ENCODE assay signal across 14 cellular contexts in the genomic region with DNA sequence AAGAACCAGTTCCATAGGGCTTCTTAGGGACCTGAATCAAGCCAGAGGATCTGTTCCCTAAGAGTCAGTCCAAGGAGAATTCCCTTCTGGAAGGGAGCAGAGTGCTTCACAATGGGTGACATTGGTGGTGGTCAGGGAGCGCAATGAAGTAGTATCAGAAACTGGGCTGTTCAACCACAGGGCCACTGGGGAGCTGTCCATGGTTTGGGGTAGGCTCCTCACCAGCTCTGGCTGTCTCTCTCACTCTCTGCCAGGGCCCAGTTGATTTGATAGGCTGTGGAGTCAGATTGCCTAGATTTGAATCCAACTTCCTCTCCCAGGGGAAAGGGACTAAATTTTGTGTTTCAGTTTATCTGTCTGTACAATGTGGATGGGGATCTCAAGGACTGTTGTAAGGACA. TPM values are rescaled to one million over a fixed set of nuclear protein-coding genes. Genes with fewer than 3 reads are reported as not detected.
DNase-seq lines count a peak whose midpoint lies in the region; FAIRE-seq and TF ChIP-seq lines count a peak whose summit lies in the region.
"Had no signal": no experiment of that assay in that cellular context is flagged by ENCODE, and none has a peak within 500 bp of the region (broad histone marks: within the 10 kb centered on the region; RNA-seq: fewer than 3 reads in every experiment).

No MANE protein-coding gene starts in this region.

- H2BK120ac ChIP-seq in H1 (replicated peaks; ENCODE audit: low read depth, low read length): no peak overlapping the region

- H3K4me2 ChIP-seq in H1 (ENCODE audit: insufficient read depth in 1 of 2, low read depth in 2 of 2, low read length in 2 of 2) (no peak overlapping the region), neural cell (ENCODE audit: low read length) (no peak overlapping the region)

- H2AFZ ChIP-seq in H1 (ENCODE audit: low read length) (no peak overlapping the region), neural cell (ENCODE audit: low read depth, low read length) (peak overlapping the region; percentile 89)

- H3K4me3 ChIP-seq in H7 (ENCODE audit: insufficient read depth, low read depth, low read length) (no peak overlapping the region), H1 (ENCODE audit: extremely low read depth in 1 of 4, insufficient read depth in 2 of 4, low read depth in 3 of 4, low read length in 4 of 4) (no peak overlapping the region), neural cell (ENCODE audit: low read length) (peak overlapping the region; percentile 51)
- H3K4me3 ChIP-seq: psoas muscle, upper lobe of left lung had no signal

- no peak overlapping the region for H2BK5ac ChIP-seq in H1 (ENCODE audit: low read depth, low read length)

- TF ChIP-seq POLR2A in H1 (IDR thresholded peaks at IDR 0.05; ENCODE audit: control extremely low read depth in 1 of 2, low read depth in 2 of 2, low read length in 2 of 2): no peak

- no peaks in the 10 kb centered on the region for H3K79me1 ChIP-seq in H1 (ENCODE audit: low read depth, low read length)

- H3K27ac ChIP-seq in H1 (ENCODE audit: low read depth, low read length) (no peak overlapping the region), neural cell (ENCODE audit: low read length) (peak overlapping the region; percentile 89)
- H3K27ac ChIP-seq: psoas muscle, upper lobe of left lung had no signal

- H3K27me3 ChIP-seq in H7 (ENCODE audit: control insufficient read depth, insufficient read depth, low read length) (no peaks in the 10 kb centered on the region; the same call in 1 of the 2 replicates), H1 (replicated peaks in 1 of 4; ENCODE audit: control insufficient read depth in 3 of 4, extremely low read depth in 1 of 4, insufficient read depth in 3 of 4, low read length in 3 of 4) (no peaks in the 10 kb centered on the region), neural cell (ENCODE audit: insufficient read depth, low read depth, low read length) (no peaks in the 10 kb centered on the region)
- H3K27me3 ChIP-seq: upper lobe of left lung had no signal

- in situ Hi-C loops in GM13976 (cut with MboI; ENCODE audit: low sequenced_read_pairs, unreplicated experiment): no loop called here

- DNase-seq in H7: peak; percentile 30
- no peak for DNase-seq in H1 (ENCODE audit: low read depth in 1 of 2, low spot score in 2 of 2)
- no peak for DNase-seq in DMS 273 (lab: John Stamatoyannopoulos, UW; ENCODE audit: unreplicated experiment)
- no peak for DNase-seq in activated CD4-positive, alpha-beta T cell treated with anti-CD3 and anti-CD28 coated beads, Interleukin-2, amount 50 U/mL, for 4 hours
- DNase-seq in NCI-H748 treated with DMSO at 0.1 percent for 48 hours (lab: John Stamatoyannopoulos, UW): no peak
- no peak for DNase-seq in GM13976 (ENCODE audit: low spot score)
- DNase-seq: activated T-cell treated with anti-CD3 and anti-CD28 coated beads, Interleukin-2, amount 50 U/mL, for 24 hours; left cardiac atrium; NCI-H524 treated with DMSO at 0.1 percent for 48 hours; psoas muscle; T-helper 9 cell; upper lobe of left lung had no signal

- H3K79me2 ChIP-seq in H1 (ENCODE audit: control insufficient read depth in 1 of 2, insufficient read depth in 2 of 2, low read length in 2 of 2) (no peaks in the 10 kb centered on the region), neural cell (replicated peaks; ENCODE audit: insufficient read depth, low read length) (no peaks in the 10 kb centered on the region)

- H3K36me3 ChIP-seq in H7 (replicated peaks; ENCODE audit: control insufficient read depth, insufficient read depth, low read length): no peaks in the 10 kb centered on the region
- no peaks in the 10 kb centered on the region for H3K36me3 ChIP-seq in H1 (ENCODE audit: control insufficient read depth in 2 of 4, insufficient read depth in 4 of 4, low read length in 3 of 4)
- H3K36me3 ChIP-seq in neural cell (ENCODE audit: insufficient read depth, low read length): no peaks in the 10 kb centered on the region
- H3K36me3 ChIP-seq: upper lobe of left lung had no signal

- H4K8ac ChIP-seq in H1 (ENCODE audit: extremely low read depth, insufficient read depth, low read length): no peak overlapping the region

- TF ChIP-seq CTCF in H1 (IDR thresholded peaks at IDR 0.05; ENCODE audit: control extremely low read depth in 1 of 3, insufficient read depth in 1 of 3, low read depth in 1 of 3, low read length in 3 of 3) (no peak), neural cell (IDR thresholded peaks at IDR 0.05; ENCODE audit: poor library complexity, severe bottlenecking) (no peak), GM13976 (IDR thresholded peaks at IDR 0.05; ENCODE audit: borderline replicate concordance, control extremely low read depth, extremely low read depth, insufficient read depth, missing control alignments) (no peak)

- no peak overlapping the region for H2AK5ac ChIP-seq in H1 (ENCODE audit: low read depth, low read length)

- no peak for FAIRE-seq in H1 (lab: Jason Lieb, UNC)

- no peak overlapping the region for H4K91ac ChIP-seq in H1 (replicated peaks; ENCODE audit: insufficient read length, low read length)

- TF ChIP-seq EP300 in H1 (IDR thresholded peaks at IDR 0.05; ENCODE audit: borderline replicate concordance in 1 of 2, low read depth in 2 of 2, low read length in 2 of 2) (no peak), neural cell (conservative IDR thresholded peaks at IDR 0.05; ENCODE audit: poor library complexity, severe bottlenecking) (no peak)

- H4K5ac ChIP-seq in H1 (ENCODE audit: insufficient read length, low read depth, low read length): no peak overlapping the region

- H2BK20ac ChIP-seq in H1 (ENCODE audit: low read length): no peak overlapping the region

- TF ChIP-seq RAD21 in H1 (IDR thresholded peaks at IDR 0.05 in 1 of 2, conservative IDR thresholded peaks at IDR 0.05 in 1 of 2; ENCODE audit: low read depth in 2 of 2, low read length in 2 of 2) (no peak), neural cell (conservative IDR thresholded peaks at IDR 0.05) (no peak)

- no peak overlapping the region for H3K56ac ChIP-seq in H1 (replicated peaks; ENCODE audit: insufficient read length, low read depth, low read length)

- H3K14ac ChIP-seq in H1 (ENCODE audit: insufficient read length): no peak overlapping the region

- peaks cover 2 to 13% (median 3%) of the 10 kb centered on the region in 4 experiments; a peak in 3 of 7 replicates for H3K4me1 ChIP-seq in H1 (replicated peaks in 1 of 4; ENCODE audit: control insufficient read depth in 3 of 4, insufficient read depth in 4 of 4, low read length in 3 of 4)
- H3K4me1 ChIP-seq: psoas muscle had no signal

- WGBS in H1 (ENCODE audit: extremely low coverage in 1 of 2, insufficient coverage in 1 of 2, insufficient read length in 1 of 2, insufficient replicate concordance in 2 of 2, low coverage in 1 of 2, low lambda C conversion rate in 2 of 2, missing lambda C conversion rate in 1 of 2), 2 experiments: 90% methylated on average over 1 of the region's 1 CpG; no CpG with 5 or more reads in 1 of the 2 experiments

- no peak overlapping the region for H3K4ac ChIP-seq in H1 (replicated peaks; ENCODE audit: insufficient read length, low read depth, low read length)

- no peaks in the 10 kb centered on the region for H3K9me3 ChIP-seq in H1 (ENCODE audit: insufficient read depth in 2 of 2, low read depth in 1 of 2, low read length in 1 of 2)
- H3K9me3 ChIP-seq in neural cell (ENCODE audit: low read length): no peaks in the 10 kb centered on the region
- H3K9me3 ChIP-seq: psoas muscle, upper lobe of left lung had no signal

- H3K9me2 ChIP-seq in neural cell (ENCODE audit: insufficient read depth, low read length): no peaks in the 10 kb centered on the region

- H3K18ac ChIP-seq in H1 (ENCODE audit: extremely low read depth, low read length): no peak overlapping the region

- CTCF ChIA-PET in H1 (lab: Charles Lee; ENCODE audit: partially characterized antibody): no interaction called here

- H3K9ac ChIP-seq in H1 (replicated peaks in 1 of 4; ENCODE audit: extremely low read depth in 1 of 4, low read depth in 3 of 4, low read length in 3 of 4): no peak overlapping the region
- peak overlapping the region; percentile 57 for H3K9ac ChIP-seq in neural cell (ENCODE audit: low read length)

- no peaks in the 10 kb centered on the region for H3F3A ChIP-seq in neural cell (ENCODE audit: insufficient read depth, low read length, poor library complexity, severe bottlenecking)

- POLR2A ChIA-PET in H1 (lab: Charles Lee; ENCODE audit: partially characterized antibody): interaction anchor here (0.6 kb wide), 1 partner anchor 38 kb away, joined by 3 read pairs; no protein-coding TSS in a partner anchor

- H2BK15ac ChIP-seq in H1 (ENCODE audit: low read length): no peak overlapping the region

- H2BK12ac ChIP-seq in H1 (ENCODE audit: low read depth, low read length): no peak overlapping the region

- H3K23me2 ChIP-seq in H1 (ENCODE audit: low read depth, low read length): no peaks in the 10 kb centered on the region

- no peak overlapping the region for H3K23ac ChIP-seq in H1 (ENCODE audit: insufficient read length)

- no peaks in the 10 kb centered on the region for H4K20me1 ChIP-seq in H1 (replicated peaks in 1 of 2; ENCODE audit: control insufficient read depth in 1 of 2, insufficient read depth in 2 of 2, low read length in 2 of 2)
- H4K20me1 ChIP-seq in neural cell (ENCODE audit: insufficient read depth): no peaks in the 10 kb centered on the region

TF ChIP-seq in H1, 55 proteins besides CTCF, POLR2A, EP300 and RAD21 (continues in another document):
- TF ChIP-seq GABPA (IDR thresholded peaks at IDR 0.05; ENCODE audit: borderline replicate concordance, insufficient read depth, low read length) (no peak), BCL11A (IDR thresholded peaks at IDR 0.05; ENCODE audit: low read depth in 2 of 2, low read length in 2 of 2) (no peak)

TF ChIP-seq in neural cell, 6 proteins besides CTCF, POLR2A, EP300 and RAD21 (continues in another document):
- TF ChIP-seq TAF1 (IDR thresholded peaks at IDR 0.05; ENCODE audit: low read depth): no peak

RNA-seq across cellular contexts. Expression of gene CHD6, which starts 36.7 kb away (rescaled TPM):
- 19.7 and 30.2 TPM in 2 replicates for total RNA-seq in H7 (2014; rRNA removed; shearing (Covaris generic))
- 3.7 TPM for polyA plus RNA-seq in PFSK-1 (2012; ENCODE audit: insufficient read length, low read depth)
- total RNA-seq in H1 (2021; fragmentation: NEBNext Ultra II Directional; extraction: Animal tissue kit (Norgen Biotek cat#: 25700)): 59.9 and 62.9 TPM in 2 replicates
- 11.1 and 12.2 TPM in 2 replicates for polyA plus RNA-seq in H1 (2011; rRNA removed)
- 15.3 TPM for polyA plus RNA-seq in H1 (2011; cell fraction: cytosol; rRNA removed)
- 50.2 TPM for polyA plus RNA-seq in H1 (2011; cell fraction: nucleus; rRNA removed)
- 15.3 to 22.1 TPM (median 18.3 TPM) in 4 replicates for polyA plus RNA-seq in H1 (2012, experiment 1 of 2)
- polyA plus RNA-seq in H1 (2012, experiment 2 of 2): 1.4 TPM
- polyA plus RNA-seq in H1 (2013, experiment 1 of 2): 49.5 TPM
- polyA plus RNA-seq in H1 (2013, experiment 2 of 2): 50.4 TPM
- 64.0 and 64.4 TPM in 2 replicates for polyA minus RNA-seq in H1 (2011; rRNA and poly(A)+ RNA removed)
- polyA minus RNA-seq in H1 (2011; cell fraction: cytosol; rRNA and poly(A)+ RNA removed): 20.5 TPM
- 156 TPM for polyA minus RNA-seq in H1 (2011; cell fraction: nucleus; rRNA and poly(A)+ RNA removed)
- 20.2 and 22.9 TPM in 2 replicates for polyA plus RNA-seq in neural cell
- polyA minus RNA-seq in neural cell: 86.9 and 102 TPM in 2 replicates
